ENCODE assay signal across 8 cellular contexts in the genomic region with DNA sequence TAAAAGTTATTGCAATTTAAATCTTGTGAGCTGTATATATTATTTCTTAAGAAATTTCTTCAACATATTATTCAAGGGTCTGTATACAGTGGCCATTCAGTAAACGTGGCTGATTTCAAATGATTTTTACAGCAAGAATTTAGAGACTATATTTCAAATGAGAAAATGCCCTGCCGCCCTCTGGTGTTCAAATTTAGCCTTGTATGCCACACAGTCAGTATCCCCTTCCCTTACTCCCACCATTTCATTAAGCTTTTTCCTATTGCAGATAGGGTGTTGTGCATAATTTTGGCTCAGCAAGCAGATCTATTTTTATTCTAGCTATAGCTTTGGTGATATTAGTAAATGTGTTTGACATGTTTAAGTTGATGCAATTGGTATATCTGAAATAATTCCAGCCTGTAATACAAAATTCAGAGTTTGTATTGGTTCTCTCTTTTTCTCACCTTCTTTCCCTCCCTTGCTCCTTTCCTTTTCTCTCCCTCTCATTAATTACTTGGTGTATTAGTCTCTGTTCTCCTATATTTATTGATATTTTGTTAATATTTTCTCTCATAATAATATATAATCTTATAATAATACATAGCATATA. TPM values are rescaled to one million over a fixed set of nuclear protein-coding genes. Genes with fewer than 3 reads are reported as not detected.
A peak's percentile ranks its signal among the peaks of the same experiment; 100 is the strongest.
DNase-seq lines count a peak whose midpoint lies in the region; ATAC-seq and TF ChIP-seq lines count a peak whose summit lies in the region.

No MANE protein-coding gene starts in this region.

- H3K4me3 Mint-ChIP-seq in activated naive CD4-positive, alpha-beta T cell treated with anti-CD3 and anti-CD28 coated beads for 36 hours = no peak overlapping the region

- intact Hi-C loops in activated naive CD4-positive, alpha-beta T cell treated with anti-CD3 and anti-CD28 coated beads for 36 hours (cut with micrococcal nuclease) = loop anchor here (1.0 to 10.0 kb wide), 2 partner anchors 156 to 462 kb away; no protein-coding TSS in a partner anchor
- intact Hi-C loops in stomach (cut with DNase I; ENCODE audit: low total_unique reads) = no loop called here

- TF ChIP-seq POLR2A in stomach (IDR thresholded peaks at IDR 0.05) = no peak

- no peaks in the 10 kb centered on the region for H3K79me2 ChIP-seq in neural cell (replicated peaks; ENCODE audit: insufficient read depth, low read length)

- DNase-seq in activated naive CD4-positive, alpha-beta T cell treated with anti-CD3 and anti-CD28 coated beads for 36 hours = peak; percentile 26
- no peak for DNase-seq in activated naive CD4-positive, alpha-beta T cell treated with anti-CD3 and anti-CD28 coated beads, Interleukin-2, amount 50 U/mL, for 72 hours (ENCODE audit: low spot score in 2 of 2)
- DNase-seq in NCI-H460 (ENCODE audit: extremely low read depth, low read depth) (peak; percentile 26), dedifferentiated amniotic fluid mesenchymal stem cell (ENCODE audit: extremely low spot score) (peak; percentile 23), stomach (no peak)

- no peak overlapping the region for H3K9ac ChIP-seq in neural cell (ENCODE audit: low read length)

- peak; percentile 72 for TF ChIP-seq CTCF in neural cell (IDR thresholded peaks at IDR 0.05; ENCODE audit: poor library complexity, severe bottlenecking)
- TF ChIP-seq CTCF in stomach (IDR thresholded peaks at IDR 0.05) = peak in 3 of 7 experiments; percentile 23 to 37 (median 33)

- ATAC-seq in activated naive CD4-positive, alpha-beta T cell treated with anti-CD3 and anti-CD28 coated beads, Interleukin-2, amount 50 U/mL, for 72 hours = no peak
- ATAC-seq in esophagus mucosa (no peak), HG03432 (IDR thresholded peaks at IDR 0.05; ENCODE audit: unreplicated experiment) (no peak)

- no peaks in the 10 kb centered on the region for H3K9me3 ChIP-seq in neural cell (ENCODE audit: low read length)
- no peaks in the 10 kb centered on the region for H3K9me3 ChIP-seq in stomach

- no peak overlapping the region for H3K4me2 ChIP-seq in neural cell (ENCODE audit: low read length)

- H3K9me3 Mint-ChIP-seq in activated naive CD4-positive, alpha-beta T cell treated with anti-CD3 and anti-CD28 coated beads for 36 hours = no peaks in the 10 kb centered on the region
- no peaks in the 10 kb centered on the region for H3K9me3 Mint-ChIP-seq in activated naive CD4-positive, alpha-beta T cell treated with anti-CD3 and anti-CD28 coated beads, Interleukin-2, amount 50 U/mL, for 72 hours

- no peaks in the 10 kb centered on the region for H3K36me3 Mint-ChIP-seq in activated naive CD4-positive, alpha-beta T cell treated with anti-CD3 and anti-CD28 coated beads for 36 hours (ENCODE audit: low read depth)
- no peaks in the 10 kb centered on the region for H3K36me3 Mint-ChIP-seq in activated naive CD4-positive, alpha-beta T cell treated with anti-CD3 and anti-CD28 coated beads, Interleukin-2, amount 50 U/mL, for 72 hours

- H4K20me1 ChIP-seq in neural cell (ENCODE audit: insufficient read depth) = no peaks in the 10 kb centered on the region

- H3F3A ChIP-seq in neural cell (ENCODE audit: insufficient read depth, low read length, poor library complexity, severe bottlenecking) = no peaks in the 10 kb centered on the region

- no peak overlapping the region for H3K27ac ChIP-seq in neural cell (ENCODE audit: low read length)
- H3K27ac ChIP-seq in stomach = no peak overlapping the region

- H3K27ac Mint-ChIP-seq in activated naive CD4-positive, alpha-beta T cell treated with anti-CD3 and anti-CD28 coated beads for 36 hours = no peak overlapping the region
- no peak overlapping the region for H3K27ac Mint-ChIP-seq in activated naive CD4-positive, alpha-beta T cell treated with anti-CD3 and anti-CD28 coated beads, Interleukin-2, amount 50 U/mL, for 72 hours

- no peak overlapping the region for H2AFZ ChIP-seq in neural cell (ENCODE audit: low read depth, low read length)

- no peaks in the 10 kb centered on the region for H3K4me1 Mint-ChIP-seq in activated naive CD4-positive, alpha-beta T cell treated with anti-CD3 and anti-CD28 coated beads for 36 hours (ENCODE audit: low read depth)

- 1 to 6% (median 2%) methylated on average over 2 of the region's 2 CpGs for WGBS in stomach, 5 donors

- no peaks in the 10 kb centered on the region for H3K27me3 ChIP-seq in neural cell (ENCODE audit: insufficient read depth, low read depth, low read length)
- H3K27me3 ChIP-seq in stomach = no peaks in the 10 kb centered on the region

- peaks cover 0 to 7% (median 0%) of the 10 kb centered on the region in 4 donors for H3K4me1 ChIP-seq in stomach

- TF ChIP-seq EP300 in neural cell (conservative IDR thresholded peaks at IDR 0.05; ENCODE audit: poor library complexity, severe bottlenecking) (no peak), stomach (IDR thresholded peaks at IDR 0.05) (no peak)

- H3K36me3 ChIP-seq in neural cell (ENCODE audit: insufficient read depth, low read length) (no peaks in the 10 kb centered on the region), stomach (no peaks in the 10 kb centered on the region)

- TF ChIP-seq RAD21 in neural cell (conservative IDR thresholded peaks at IDR 0.05) = peak; percentile 68

- CTCF ChIA-PET in activated naive CD4-positive, alpha-beta T cell treated with anti-CD3 and anti-CD28 coated beads for 36 hours (lab: Charles Lee) = interaction anchor here (0.8 kb wide), 1 partner anchor 156 kb away, joined by 3 read pairs; no protein-coding TSS in a partner anchor

- H3K9me2 ChIP-seq in neural cell (ENCODE audit: insufficient read depth, low read length) = no peaks in the 10 kb centered on the region

- H3K4me3 ChIP-seq in neural cell (ENCODE audit: low read length) = no peak overlapping the region
- H3K4me3 ChIP-seq in stomach = no peak overlapping the region

- peaks cover 1% of the 10 kb centered on the region for H3K27me3 Mint-ChIP-seq in activated naive CD4-positive, alpha-beta T cell treated with anti-CD3 and anti-CD28 coated beads for 36 hours (ENCODE audit: low read depth)

TF ChIP-seq in neural cell, 6 proteins besides CTCF, POLR2A, EP300 and RAD21:
- TF ChIP-seq SMC3 (conservative IDR thresholded peaks at IDR 0.05; ENCODE audit: poor library complexity) (peak; percentile 75), EZH2 (IDR thresholded peaks at IDR 0.05; ENCODE audit: borderline replicate concordance, insufficient read depth, low read length, poor library complexity, severe bottlenecking) (no peak)

RNA-seq across cellular contexts. Expression of gene SCN7A, which starts 22.8 kb away (rescaled TPM):
- not detected for total RNA-seq in activated naive CD4-positive, alpha-beta T cell treated with anti-CD3 and anti-CD28 coated beads for 36 hours
- not detected for total RNA-seq in activated naive CD4-positive, alpha-beta T cell treated with anti-CD3 and anti-CD28 coated beads, Interleukin-2, amount 50 U/mL, for 72 hours
- total RNA-seq in NCI-H460 (2014; rRNA removed; shearing (Covaris generic)) = 0.02 and 0.03 TPM in 2 replicates
- 0.13 and 0.36 TPM in 2 replicates for polyA plus RNA-seq in NCI-H460 (2014; cell fraction: nucleus; rRNA removed)
- polyA plus RNA-seq in neural cell = 0.09 and 0.10 TPM in 2 replicates
- polyA minus RNA-seq in neural cell = 0.12 and 0.24 TPM in 2 replicates
- total RNA-seq in stomach = 100 to 1,000 TPM in 1 of 5 donors, 10 to 100 TPM in 3, 1 to 10 TPM in 1; 6.7 to 148 (median 30.4) TPM
- polyA plus RNA-seq in stomach = 1 to 10 TPM in 1 of 3 donors, under 1 TPM in 2; 0.19 to 3.2 (median 0.76) TPM
- total RNA-seq in esophagus mucosa = 0.48 TPM

Comparison
In these comparisons a context has a peak if more than half of its experiments do, and no peak if none do; other contexts are left out.
1. DNase-seq: peak in activated naive CD4-positive, alpha-beta T cell treated with anti-CD3 and anti-CD28 coated beads for 36 hours (single experiment), NCI-H460 (single experiment) and dedifferentiated amniotic fluid mesenchymal stem cell (single experiment); none in activated naive CD4-positive, alpha-beta T cell treated with anti-CD3 and anti-CD28 coated beads, Interleukin-2, amount 50 U/mL, for 72 hours (0 of 2) and stomach (single experiment).